In the genomic region with DNA sequence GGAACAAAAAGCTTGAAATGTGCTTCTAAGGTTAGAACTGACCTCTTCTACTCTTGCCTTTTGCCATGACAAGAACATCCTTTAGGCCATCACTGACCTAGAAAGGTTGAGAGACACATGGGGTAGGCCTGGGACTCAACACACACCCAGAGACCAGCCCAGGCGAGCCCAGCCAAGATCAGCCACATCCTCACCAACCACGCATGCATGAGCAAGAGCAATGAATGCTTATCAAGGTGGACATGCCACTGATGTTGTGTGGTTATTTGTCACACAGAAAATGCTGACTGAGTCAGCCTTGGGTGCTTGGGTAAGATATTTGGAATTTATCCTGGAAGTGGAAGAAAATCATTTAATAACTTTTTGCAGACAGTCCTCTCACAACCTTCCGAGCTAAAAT, we compare ENCODE assay signal across 24 cellular contexts. TPM values are rescaled to one million over a fixed set of nuclear protein-coding genes. Genes with fewer than 3 reads are reported as not detected.
"Had no signal": no experiment of that assay in that cellular context is flagged by ENCODE, and none has a peak within 500 bp of the region (broad histone marks: within the 10 kb centered on the region; RNA-seq: fewer than 3 reads in every experiment).

No MANE protein-coding gene starts in this region.

- H3K4me3 ChIP-seq: coronary artery, gastroesophageal sphincter, left lung, skin epidermis, tibial nerve, vagina had no signal

- H3K9me3 ChIP-seq: vagina had no signal

- H3K27ac ChIP-seq: coronary artery, gastroesophageal sphincter, left lung, skin epidermis, tibial nerve, vagina had no signal

- H3K36me3 ChIP-seq: gastroesophageal sphincter, left lung, tibial nerve, vagina had no signal

- H3K27me3 ChIP-seq: left lung, tibial nerve, vagina had no signal

- ATAC-seq: activated CD8-positive, alpha-beta T cell treated with anti-CD3 and anti-CD28 coated beads for 36 hours; activated T-cell treated with anti-CD3 and anti-CD28 coated beads, Interleukin-2, amount 50 U/mL, for 4 hours; gastroesophageal sphincter; left lung; T-helper 17 cell had no signal

- DNase-seq: activated CD4-positive, alpha-beta T cell treated with anti-CD3 and anti-CD28 coated beads for 4 hours; activated CD8-positive, alpha-beta T cell treated with anti-CD3 and anti-CD28 coated beads for 36 hours; activated effector memory CD4-positive, alpha-beta T cell treated with Interleukin-2 at 50 U/mL for 16 hours; activated naive CD4-positive, alpha-beta T cell treated with anti-CD3 and anti-CD28 coated beads, Interleukin-2, amount 50 U/mL, for 16 hours; activated T-cell treated with anti-CD3 and anti-CD28 coated beads, Interleukin-2, amount 50 U/mL, for 4 hours; central memory CD4-positive, alpha-beta T cell; effector CD8-positive, alpha-beta T cell; islet precursor cell; left lung; naive B cell; posterior cingulate gyrus; stimulated activated CD4-positive, alpha-beta T cell treated with anti-CD3 and anti-CD28 coated beads, Interleukin-4, amount 100 ng/mL, for 4 hours; stimulated activated CD8-positive, alpha-beta memory T cell treated with anti-CD3 and anti-CD28 coated beads, Interleukin-4, amount 100 ng/mL, for 48 hours; stimulated activated naive CD4-positive, alpha-beta T cell treated with Interleukin-2 at 50 U/mL for 16 hours; substantia nigra; T-helper 17 cell had no signal

- FAIRE-seq: endothelial cell of umbilical vein had no signal

- H3K4me1 ChIP-seq: gastroesophageal sphincter, left lung, tibial nerve, vagina had no signal

RNA-seq across cellular contexts. Expression of gene SMIM23, which starts 39.4 kb away (rescaled TPM):
- total RNA-seq: activated CD8-positive, alpha-beta T cell treated with anti-CD3 and anti-CD28 coated beads for 36 hours; activated T-cell treated with anti-CD3 and anti-CD28 coated beads, Interleukin-2, amount 50 U/mL, for 4 hours; endothelial cell of umbilical vein; fibroblast of lung; gastroesophageal sphincter; left lung; mononuclear cell; T-helper 17 cell; tibial nerve; vagina had no signal
